25 cellular contexts compared by ENCODE assay signal in genomic region chr1:162691999-162692575, GRCh38. TPM values are rescaled to one million over a fixed set of nuclear protein-coding genes. Genes with fewer than 3 reads are reported as not detected.
A peak's percentile ranks its signal among the peaks of the same experiment; 100 is the strongest.
DNase-seq lines count a peak whose midpoint lies in the region; ATAC-seq and TF ChIP-seq lines count a peak whose summit lies in the region.
"Had no signal": no experiment of that assay in that cellular context is flagged by ENCODE, and none has a peak within 500 bp of the region (broad histone marks: within the 10 kb centered on the region; RNA-seq: fewer than 3 reads in every experiment).

No MANE protein-coding gene starts in this region.

- H2AK5ac ChIP-seq in IMR-90 (ENCODE audit: low read depth, low read length): peak overlapping the region; percentile 94

- peak overlapping the region; percentile 94 for H3K27ac ChIP-seq in IMR-90 (ENCODE audit: insufficient read depth, low read length)
- H3K27ac ChIP-seq in colonic mucosa: peak overlapping the region; percentile 19
- peak overlapping the region; percentile 62 for H3K27ac ChIP-seq in muscle layer of duodenum (ENCODE audit: low read length)
- H3K27ac ChIP-seq in thyroid gland: peak overlapping the region in 2 of 3 donors; percentile 38 to 65
- H3K27ac ChIP-seq: KMS-11, lower lobe of right lung had no signal

- no peak for TF ChIP-seq CTCF in IMR-90 (conservative IDR thresholded peaks at IDR 0.05; ENCODE audit: low read depth, low read length)
- TF ChIP-seq CTCF in colonic mucosa (IDR thresholded peaks at IDR 0.05): no peak
- TF ChIP-seq CTCF in thyroid gland (IDR thresholded peaks at IDR 0.05): no peak

- peaks cover 82% of the 10 kb centered on the region for H4K20me1 ChIP-seq in IMR-90 (ENCODE audit: insufficient read depth, low read length)

- no peaks in the 10 kb centered on the region for H3K27me3 ChIP-seq in IMR-90 (ENCODE audit: control insufficient read depth, insufficient read depth, low read length)
- no peaks in the 10 kb centered on the region for H3K27me3 ChIP-seq in colonic mucosa
- no peaks in the 10 kb centered on the region for H3K27me3 ChIP-seq in muscle layer of duodenum (ENCODE audit: low read depth, low read length)
- no peaks in the 10 kb centered on the region for H3K27me3 ChIP-seq in thyroid gland

- in situ Hi-C loops in IMR-90 (cut with MboI; ENCODE audit: low sequenced_read_pairs): no loop called here

- H3K9me1 ChIP-seq in IMR-90 (ENCODE audit: insufficient read depth, low read length): peaks cover 40% of the 10 kb centered on the region

- peak overlapping the region; percentile 89 for H3K14ac ChIP-seq in IMR-90 (replicated peaks; ENCODE audit: low read depth, low read length)

- dilution Hi-C loops in IMR-90 (cut with HindIII; ENCODE audit: low sequenced_read_pairs, unreplicated experiment): no loop called here

- ATAC-seq in IMR-90 (ENCODE audit: low read depth) (no peak), esophagus mucosa (no peak)
- ATAC-seq: activated T-cell treated with anti-CD3 and anti-CD28 coated beads, Interleukin-2, amount 50 U/mL, for 4 hours; lower lobe of right lung; PC-3; T-cell had no signal

- H4K8ac ChIP-seq in IMR-90 (ENCODE audit: low read depth in 2 of 2, low read length in 2 of 2): peak overlapping the region; percentile 54 to 80

- peak overlapping the region; percentile 88 for H3K23ac ChIP-seq in IMR-90 (ENCODE audit: low read depth, low read length)

- H3K9ac ChIP-seq in IMR-90 (ENCODE audit: low read depth, low read length) (peak overlapping the region; percentile 15; the same call in 1 of the 2 replicates), colonic mucosa (ENCODE audit: low read depth in 2 of 2, low read length in 2 of 2) (no peak overlapping the region)
- H3K9ac ChIP-seq: KMS-11 had no signal

- TF ChIP-seq POLR2A in IMR-90 (IDR thresholded peaks at IDR 0.05; ENCODE audit: low read depth, low read length) (no peak), thyroid gland (IDR thresholded peaks at IDR 0.05) (no peak)

- H3K4me2 ChIP-seq in IMR-90 (ENCODE audit: low read depth, low read length): peak overlapping the region; percentile 8
- H3K4me2 ChIP-seq: KMS-11 had no signal

- DNase-seq in IMR-90: no peak
- DNase-seq in colonic mucosa: no peak
- no peak for DNase-seq in thyroid gland
- DNase-seq in NCI-H510A treated with DMSO at 0.1 percent for 48 hours (lab: John Stamatoyannopoulos, UW): no peak
- DNase-seq in NCI-H774 (lab: John Stamatoyannopoulos, UW): no peak
- DNase-seq: activated CD4-positive, alpha-beta T cell treated with anti-CD3 and anti-CD28 coated beads for 1 hour; activated CD8-positive, alpha-beta memory T cell treated with anti-CD3 and anti-CD28 coated beads for 24 hours; activated naive CD4-positive, alpha-beta T cell treated with Interleukin-2 at 50 U/mL for 16 hours; activated T-cell treated with anti-CD3 and anti-CD28 coated beads, Interleukin-2, amount 50 U/mL, for 4 hours; caudate nucleus; CD4-positive, alpha-beta memory T cell; dorsolateral prefrontal cortex; lower lobe of right lung; NCI-H1092; NCI-H187 treated with DMSO at 0.1 percent for 48 hours; NCI-H345; nucleus accumbens; PC-3; retina; SHP77; T-cell had no signal

- peak overlapping the region; percentile 86 for H3K4ac ChIP-seq in IMR-90 (ENCODE audit: low read depth, low read length)

- intact Hi-C loops in IMR-90 (cut with micrococcal nuclease): loop anchor here (2.0 kb wide), 1 partner anchor 59 kb away; the partner anchor contains the start of gene DDR2
- intact Hi-C loops in colonic mucosa (cut with DNase I): no loop called here
- intact Hi-C loops in thyroid gland (cut with DNase I): no loop called here

- H2AK9ac ChIP-seq in IMR-90 (replicated peaks; ENCODE audit: low read depth, low read length, poor library complexity): peak overlapping the region; percentile 80

- H3K56ac ChIP-seq in IMR-90 (ENCODE audit: extremely low read depth, insufficient read depth, low read length): peak overlapping the region; percentile 64

- H4K91ac ChIP-seq in IMR-90 (ENCODE audit: insufficient read depth, low read depth, low read length): peak overlapping the region; percentile 73

- peak overlapping the region; percentile 89 for H2BK120ac ChIP-seq in IMR-90 (ENCODE audit: low read depth, low read length)

- H2AFZ ChIP-seq in IMR-90 (replicated peaks; ENCODE audit: low read length, poor library complexity): no peak overlapping the region

- H3K36me3 ChIP-seq in IMR-90 (ENCODE audit: control insufficient read depth, insufficient read depth, low read length) (peaks cover 6% of the 10 kb centered on the region; the same call in 1 of the 2 replicates), colonic mucosa (no peaks in the 10 kb centered on the region), muscle layer of duodenum (ENCODE audit: control insufficient read depth in 1 of 2, insufficient read depth in 2 of 2, low read length in 2 of 2) (no peaks in the 10 kb centered on the region), thyroid gland (no peaks in the 10 kb centered on the region)
- H3K36me3 ChIP-seq: HAP-1, lower lobe of right lung had no signal

- peaks cover 29% of the 10 kb centered on the region for H3K4me1 ChIP-seq in IMR-90 (ENCODE audit: control insufficient read depth, insufficient read depth, low read length)
- H3K4me1 ChIP-seq in colonic mucosa: no peaks in the 10 kb centered on the region
- peaks cover 4 to 46% of the 10 kb centered on the region in 2 donors for H3K4me1 ChIP-seq in muscle layer of duodenum (ENCODE audit: control insufficient read depth in 1 of 2, insufficient read depth in 2 of 2, low read length in 2 of 2)
- H3K4me1 ChIP-seq in thyroid gland: peaks cover 5 to 37% of the 10 kb centered on the region in 2 donors

- BruUV-seq in IMR-90 (replicated peaks; lab: Mats Ljungman, UMichigan): no TSS peak

- H3K9me3 ChIP-seq in IMR-90 (ENCODE audit: control insufficient read depth, insufficient read depth, low read length): no peaks in the 10 kb centered on the region
- no peaks in the 10 kb centered on the region for H3K9me3 ChIP-seq in colonic mucosa
- H3K9me3 ChIP-seq in muscle layer of duodenum (ENCODE audit: control insufficient read depth in 1 of 2, low read length in 2 of 2): no peaks in the 10 kb centered on the region
- H3K9me3 ChIP-seq in thyroid gland: no peaks in the 10 kb centered on the region
- H3K9me3 ChIP-seq: HAP-1, lower lobe of right lung had no signal

- peak overlapping the region; percentile 81 for H3K18ac ChIP-seq in IMR-90 (ENCODE audit: low read depth, low read length)

- CTCF ChIA-PET in IMR-90 (lab: Yijun Ruan, JAX): no interaction called here

- 86% methylated on average over 1 of the region's 4 CpGs; no CpG with 5 or more reads in 1 of the 2 experiments for WGBS in IMR-90 (ENCODE audit: extremely low coverage in 2 of 2, insufficient read length in 1 of 2), 2 experiments
- WGBS in thyroid gland, 2 donors: 65 to 77% methylated on average over 4 of the region's 4 CpGs

- POLR2A ChIA-PET in IMR-90 (lab: Charles Lee; ENCODE audit: unreplicated experiment): no interaction called here

- H3K4me3 ChIP-seq in IMR-90 (ENCODE audit: insufficient read depth, low read depth, low read length): no peak overlapping the region
- H3K4me3 ChIP-seq in colonic mucosa: no peak overlapping the region
- H3K4me3 ChIP-seq in muscle layer of duodenum (ENCODE audit: low read depth in 1 of 2, low read length in 2 of 2): no peak overlapping the region
- H3K4me3 ChIP-seq in thyroid gland (replicated peaks in 1 of 3): no peak overlapping the region
- H3K4me3 ChIP-seq: dorsolateral prefrontal cortex, HAP-1, lower lobe of right lung had no signal

- H2BK5ac ChIP-seq in IMR-90 (ENCODE audit: low read depth, low read length, poor library complexity, severe bottlenecking): peak overlapping the region; percentile 73

- H2BK20ac ChIP-seq in IMR-90 (ENCODE audit: low read depth, low read length): peak overlapping the region; percentile 84

- H2BK15ac ChIP-seq in IMR-90 (ENCODE audit: low read depth, low read length): peak overlapping the region; percentile 88

- peaks cover 46 to 89% of the 10 kb centered on the region in 2 experiments for H3K79me1 ChIP-seq in IMR-90 (ENCODE audit: low read depth in 1 of 2, low read length in 2 of 2)

- no peak for TF ChIP-seq RAD21 in IMR-90 (IDR thresholded peaks at IDR 0.05; ENCODE audit: low read length)

- peak overlapping the region; percentile 49 for H4K5ac ChIP-seq in IMR-90 (ENCODE audit: low read depth, low read length)

TF ChIP-seq in IMR-90, 13 proteins besides CTCF, POLR2A, EP300 and RAD21:
- TF ChIP-seq CHD1 (IDR thresholded peaks at IDR 0.05; ENCODE audit: low read depth, low read length) (no peak), RCOR1 (IDR thresholded peaks at IDR 0.05; ENCODE audit: insufficient replicate concordance, low read length) (no peak), RFX5 (IDR thresholded peaks at IDR 0.05; ENCODE audit: low read depth, low read length) (no peak), FOS (IDR thresholded peaks at IDR 0.05; ENCODE audit: low read depth, low read length) (no peak), NFE2L2 (IDR thresholded peaks at IDR 0.05; ENCODE audit: low read depth, low read length) (no peak)

RNA-seq across cellular contexts. Expression of gene DDR2, which starts 59.8 kb away (rescaled TPM):
- total RNA-seq in IMR-90 (2012; rRNA removed) (194 and 245 TPM in 2 replicates), colonic mucosa (10 to 100 TPM in 1 of 2 donors, 1 to 10 TPM in 1; 7.6 to 26.5 TPM), thyroid gland (10 to 100 TPM; 40.9 to 88.8 (median 56.6) TPM), esophagus mucosa (2.9 TPM)
- polyA plus RNA-seq in IMR-90 (2012; rRNA removed): 64.3 and 66.1 TPM in 2 replicates
- 30.4 and 36.7 TPM in 2 replicates for polyA plus RNA-seq in IMR-90 (2012; cell fraction: cytosol; rRNA removed)
- polyA plus RNA-seq in IMR-90 (2012; cell fraction: nucleus; rRNA removed; ENCODE audit: low replicate concordance): 28.4 and 79.2 TPM in 2 replicates

Comparison
In these comparisons a context has a peak if more than half of its experiments do, and no peak if none do; other contexts are left out.
1. H3K27ac ChIP-seq: peak in every context shown above with its lines; median percentile 94 in IMR-90; 62 in muscle layer of duodenum; 52 in thyroid gland; 19 in colonic mucosa.